ENCODE assay signal across 16 cellular contexts in genomic region chr2:59463401-59463800, GRCh38.
"Had no signal": no experiment of that assay in that cellular context is flagged by ENCODE, and none has a peak within 500 bp of the region (broad histone marks: within the 10 kb centered on the region; RNA-seq: fewer than 3 reads in every experiment).

No MANE protein-coding gene starts in this region.

- H3K27me3 ChIP-seq: brain microvascular endothelial cell, foreskin keratinocyte, right lobe of liver had no signal

- DNase-seq: activated B cell treated with CpG ODN at 0.5 μM for 24 hours; activated CD4-positive, alpha-beta T cell treated with anti-CD3 and anti-CD28 coated beads for 48 hours; activated gamma-delta T cell treated with Interleukin-2 at 50 U/mL for 16 hours; amniotic stem cell; brain microvascular endothelial cell; cortex of kidney; effector memory CD4-positive, alpha-beta T cell; foreskin keratinocyte; naive thymus-derived CD4-positive, alpha-beta T cell; occipital lobe; right lobe of liver; stimulated activated naive CD8-positive, alpha-beta T cell treated with anti-CD3 and anti-CD28 coated beads, Interleukin-15, Interleukin-2, amounts not matched to agents 100 U/mL and 50 U/mL, for 24 hours; T-helper 2 cell had no signal

- H3K4me2 ChIP-seq: smooth muscle cell had no signal

- H3K36me3 ChIP-seq: brain microvascular endothelial cell, right lobe of liver had no signal

- H3K4me3 ChIP-seq: lung, mucosa of descending colon, right lobe of liver, smooth muscle cell had no signal

- ATAC-seq: foreskin keratinocyte; mucosa of descending colon; naive thymus-derived CD4-positive, alpha-beta T cell; right lobe of liver; stimulated activated naive CD8-positive, alpha-beta T cell treated with anti-CD3 and anti-CD28 coated beads, Interleukin-15, Interleukin-2, amounts not matched to agents 100 U/mL and 50 U/mL, for 24 hours had no signal

- H3K9me3 ChIP-seq: mucosa of descending colon, right lobe of liver had no signal

- H3K4me1 ChIP-seq: foreskin keratinocyte had no signal

- H3K27ac ChIP-seq: brain microvascular endothelial cell, foreskin keratinocyte, right lobe of liver had no signal
